ENCODE assay signal across 1 cellular context in genomic region chr16:66894948-66895696, GRCh38.
A peak's percentile ranks its signal among the peaks of the same experiment; 100 is the strongest.
TF ChIP-seq lines count a peak whose summit lies in the region.

No MANE protein-coding gene starts in this region.

TF ChIP-seq in HepG2, 621 proteins besides CTCF, POLR2A, EP300 and RAD21 (continued from another document and continues in another):
- TF ChIP-seq, protein P1, sequence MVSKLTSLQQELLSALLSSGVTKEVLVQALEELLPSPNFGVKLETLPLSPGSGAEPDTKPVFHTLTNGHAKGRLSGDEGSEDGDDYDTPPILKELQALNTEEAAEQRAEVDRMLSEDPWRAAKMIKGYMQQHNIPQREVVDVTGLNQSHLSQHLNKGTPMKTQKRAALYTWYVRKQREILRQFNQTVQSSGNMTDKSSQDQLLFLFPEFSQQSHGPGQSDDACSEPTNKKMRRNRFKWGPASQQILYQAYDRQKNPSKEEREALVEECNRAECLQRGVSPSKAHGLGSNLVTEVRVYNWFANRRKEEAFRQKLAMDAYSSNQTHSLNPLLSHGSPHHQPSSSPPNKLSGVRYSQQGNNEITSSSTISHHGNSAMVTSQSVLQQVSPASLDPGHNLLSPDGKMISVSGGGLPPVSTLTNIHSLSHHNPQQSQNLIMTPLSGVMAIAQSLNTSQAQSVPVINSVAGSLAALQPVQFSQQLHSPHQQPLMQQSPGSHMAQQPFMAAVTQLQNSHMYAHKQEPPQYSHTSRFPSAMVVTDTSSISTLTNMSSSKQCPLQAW (CRISPR knock-in tag; IDR thresholded peaks at IDR 0.05), result peak; percentile 84
- TF ChIP-seq, protein P2, sequence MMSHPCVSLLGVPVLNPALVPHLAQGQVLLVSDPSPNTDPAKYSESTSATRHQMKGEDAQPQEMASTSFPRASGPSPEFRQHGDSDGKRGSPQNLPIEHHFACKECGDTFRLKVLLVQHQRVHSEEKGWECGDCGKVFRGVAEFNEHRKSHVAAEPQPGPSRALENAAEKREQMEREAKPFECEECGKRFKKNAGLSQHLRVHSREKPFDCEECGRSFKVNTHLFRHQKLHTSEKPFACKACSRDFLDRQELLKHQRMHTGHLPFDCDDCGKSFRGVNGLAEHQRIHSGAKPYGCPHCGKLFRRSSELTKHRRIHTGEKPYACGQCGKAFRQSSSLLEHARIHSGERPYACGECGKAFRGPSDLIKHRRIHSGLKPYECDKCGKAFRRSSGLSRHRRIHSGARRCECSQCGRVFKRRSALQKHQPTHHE (CRISPR knock-in tag; IDR thresholded peaks at IDR 0.05; ENCODE audit: borderline replicate concordance), result no peak
- TF ChIP-seq POLR2G (IDR thresholded peaks at IDR 0.05; ENCODE audit: low read depth, low read length), result no peak
- no peak for TF ChIP-seq ZNF136 (CRISPR knock-in tag; IDR thresholded peaks at IDR 0.05; ENCODE audit: low read depth)
- no peak for TF ChIP-seq MYNN (CRISPR knock-in tag; IDR thresholded peaks at IDR 0.05; ENCODE audit: low read depth)
- no peak; the same call in 1 of the 2 replicates for TF ChIP-seq NPAS2 (CRISPR knock-in tag; IDR thresholded peaks at IDR 0.05; ENCODE audit: borderline replicate concordance)
- TF ChIP-seq, protein P3, sequence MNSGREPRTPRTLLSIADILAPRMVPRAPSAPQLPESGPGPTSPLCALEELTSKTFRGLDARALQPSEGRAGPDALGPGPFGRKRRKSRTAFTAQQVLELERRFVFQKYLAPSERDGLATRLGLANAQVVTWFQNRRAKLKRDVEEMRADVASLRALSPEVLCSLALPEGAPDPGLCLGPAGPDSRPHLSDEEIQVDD (CRISPR knock-in tag; IDR thresholded peaks at IDR 0.05; ENCODE audit: borderline replicate concordance), result no peak
- TF ChIP-seq ZNF382 (CRISPR knock-in tag; IDR thresholded peaks at IDR 0.05; ENCODE audit: borderline replicate concordance), result no peak
- TF ChIP-seq ZNF251 (CRISPR knock-in tag; IDR thresholded peaks at IDR 0.05), result no peak
- TF ChIP-seq, protein P4, sequence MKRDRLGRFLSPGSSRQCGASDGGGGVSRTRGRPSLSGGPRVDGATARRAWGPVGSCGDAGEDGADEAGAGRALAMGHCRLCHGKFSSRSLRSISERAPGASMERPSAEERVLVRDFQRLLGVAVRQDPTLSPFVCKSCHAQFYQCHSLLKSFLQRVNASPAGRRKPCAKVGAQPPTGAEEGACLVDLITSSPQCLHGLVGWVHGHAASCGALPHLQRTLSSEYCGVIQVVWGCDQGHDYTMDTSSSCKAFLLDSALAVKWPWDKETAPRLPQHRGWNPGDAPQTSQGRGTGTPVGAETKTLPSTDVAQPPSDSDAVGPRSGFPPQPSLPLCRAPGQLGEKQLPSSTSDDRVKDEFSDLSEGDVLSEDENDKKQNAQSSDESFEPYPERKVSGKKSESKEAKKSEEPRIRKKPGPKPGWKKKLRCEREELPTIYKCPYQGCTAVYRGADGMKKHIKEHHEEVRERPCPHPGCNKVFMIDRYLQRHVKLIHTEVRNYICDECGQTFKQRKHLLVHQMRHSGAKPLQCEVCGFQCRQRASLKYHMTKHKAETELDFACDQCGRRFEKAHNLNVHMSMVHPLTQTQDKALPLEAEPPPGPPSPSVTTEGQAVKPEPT (CRISPR knock-in tag; IDR thresholded peaks at IDR 0.05; ENCODE audit: low read depth), result no peak
- TF ChIP-seq SMARCC2 (IDR thresholded peaks at IDR 0.05), result no peak
- TF ChIP-seq ZNF354B (CRISPR knock-in tag; IDR thresholded peaks at IDR 0.05), result no peak
- TF ChIP-seq JUNB (CRISPR knock-in tag; IDR thresholded peaks at IDR 0.05; ENCODE audit: borderline replicate concordance), result no peak
- TF ChIP-seq ZNF713 (CRISPR knock-in tag; IDR thresholded peaks at IDR 0.05), result no peak
- TF ChIP-seq ZNF660 (CRISPR knock-in tag; IDR thresholded peaks at IDR 0.05; ENCODE audit: borderline replicate concordance, low read depth), result no peak
- TF ChIP-seq HMG20B (CRISPR knock-in tag; conservative IDR thresholded peaks at IDR 0.05), result no peak
- TF ChIP-seq, protein P5, sequence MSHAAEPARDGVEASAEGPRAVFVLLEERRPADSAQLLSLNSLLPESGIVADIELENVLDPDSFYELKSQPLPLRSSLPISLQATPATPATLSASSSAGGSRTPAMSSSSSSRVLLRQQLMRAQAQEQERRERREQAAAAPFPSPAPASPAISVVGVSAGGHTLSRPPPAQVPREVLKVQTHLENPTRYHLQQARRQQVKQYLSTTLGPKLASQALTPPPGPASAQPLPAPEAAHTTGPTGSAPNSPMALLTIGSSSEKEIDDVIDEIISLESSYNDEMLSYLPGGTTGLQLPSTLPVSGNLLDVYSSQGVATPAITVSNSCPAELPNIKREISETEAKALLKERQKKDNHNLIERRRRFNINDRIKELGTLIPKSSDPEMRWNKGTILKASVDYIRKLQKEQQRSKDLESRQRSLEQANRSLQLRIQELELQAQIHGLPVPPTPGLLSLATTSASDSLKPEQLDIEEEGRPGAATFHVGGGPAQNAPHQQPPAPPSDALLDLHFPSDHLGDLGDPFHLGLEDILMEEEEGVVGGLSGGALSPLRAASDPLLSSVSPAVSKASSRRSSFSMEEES (CRISPR knock-in tag; IDR thresholded peaks at IDR 0.05), result peak; percentile 55
- TF ChIP-seq, protein P6, sequence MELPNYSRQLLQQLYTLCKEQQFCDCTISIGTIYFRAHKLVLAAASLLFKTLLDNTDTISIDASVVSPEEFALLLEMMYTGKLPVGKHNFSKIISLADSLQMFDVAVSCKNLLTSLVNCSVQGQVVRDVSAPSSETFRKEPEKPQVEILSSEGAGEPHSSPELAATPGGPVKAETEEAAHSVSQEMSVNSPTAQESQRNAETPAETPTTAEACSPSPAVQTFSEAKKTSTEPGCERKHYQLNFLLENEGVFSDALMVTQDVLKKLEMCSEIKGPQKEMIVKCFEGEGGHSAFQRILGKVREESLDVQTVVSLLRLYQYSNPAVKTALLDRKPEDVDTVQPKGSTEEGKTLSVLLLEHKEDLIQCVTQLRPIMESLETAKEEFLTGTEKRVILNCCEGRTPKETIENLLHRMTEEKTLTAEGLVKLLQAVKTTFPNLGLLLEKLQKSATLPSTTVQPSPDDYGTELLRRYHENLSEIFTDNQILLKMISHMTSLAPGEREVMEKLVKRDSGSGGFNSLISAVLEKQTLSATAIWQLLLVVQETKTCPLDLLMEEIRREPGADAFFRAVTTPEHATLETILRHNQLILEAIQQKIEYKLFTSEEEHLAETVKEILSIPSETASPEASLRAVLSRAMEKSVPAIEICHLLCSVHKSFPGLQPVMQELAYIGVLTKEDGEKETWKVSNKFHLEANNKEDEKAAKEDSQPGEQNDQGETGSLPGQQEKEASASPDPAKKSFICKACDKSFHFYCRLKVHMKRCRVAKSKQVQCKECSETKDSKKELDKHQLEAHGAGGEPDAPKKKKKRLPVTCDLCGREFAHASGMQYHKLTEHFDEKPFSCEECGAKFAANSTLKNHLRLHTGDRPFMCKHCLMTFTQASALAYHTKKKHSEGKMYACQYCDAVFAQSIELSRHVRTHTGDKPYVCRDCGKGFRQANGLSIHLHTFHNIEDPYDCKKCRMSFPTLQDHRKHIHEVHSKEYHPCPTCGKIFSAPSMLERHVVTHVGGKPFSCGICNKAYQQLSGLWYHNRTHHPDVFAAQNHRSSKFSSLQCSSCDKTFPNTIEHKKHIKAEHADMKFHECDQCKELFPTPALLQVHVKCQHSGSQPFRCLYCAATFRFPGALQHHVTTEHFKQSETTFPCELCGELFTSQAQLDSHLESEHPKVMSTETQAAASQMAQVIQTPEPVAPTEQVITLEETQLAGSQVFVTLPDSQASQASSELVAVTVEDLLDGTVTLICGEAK (IDR thresholded peaks at IDR 0.05), result no peak
- TF ChIP-seq, protein P6 (CRISPR knock-in tag; IDR thresholded peaks at IDR 0.05), result no peak
- TF ChIP-seq IKZF1 (IDR thresholded peaks at IDR 0.05), result no peak
- 0 out of 2 replicates have a peak, but pooled peaks have one; percentile 11 for TF ChIP-seq NFE2L2 (IDR thresholded peaks at IDR 0.05; ENCODE audit: low read length)
- TF ChIP-seq, protein P7, sequence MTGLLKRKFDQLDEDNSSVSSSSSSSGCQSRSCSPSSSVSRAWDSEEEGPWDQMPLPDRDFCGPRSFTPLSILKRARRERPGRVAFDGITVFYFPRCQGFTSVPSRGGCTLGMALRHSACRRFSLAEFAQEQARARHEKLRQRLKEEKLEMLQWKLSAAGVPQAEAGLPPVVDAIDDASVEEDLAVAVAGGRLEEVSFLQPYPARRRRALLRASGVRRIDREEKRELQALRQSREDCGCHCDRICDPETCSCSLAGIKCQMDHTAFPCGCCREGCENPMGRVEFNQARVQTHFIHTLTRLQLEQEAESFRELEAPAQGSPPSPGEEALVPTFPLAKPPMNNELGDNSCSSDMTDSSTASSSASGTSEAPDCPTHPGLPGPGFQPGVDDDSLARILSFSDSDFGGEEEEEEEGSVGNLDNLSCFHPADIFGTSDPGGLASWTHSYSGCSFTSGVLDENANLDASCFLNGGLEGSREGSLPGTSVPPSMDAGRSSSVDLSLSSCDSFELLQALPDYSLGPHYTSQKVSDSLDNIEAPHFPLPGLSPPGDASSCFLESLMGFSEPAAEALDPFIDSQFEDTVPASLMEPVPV (CRISPR knock-in tag; IDR thresholded peaks at IDR 0.05), result no peak
- TF ChIP-seq FLYWCH1 (CRISPR knock-in tag; IDR thresholded peaks at IDR 0.05), result no peak
- no peak for TF ChIP-seq ZNF232 (CRISPR knock-in tag; IDR thresholded peaks at IDR 0.05; ENCODE audit: borderline replicate concordance)
- no peak for TF ChIP-seq ZBTB42 (CRISPR knock-in tag; IDR thresholded peaks at IDR 0.05)
- TF ChIP-seq ZNF564 (CRISPR knock-in tag; IDR thresholded peaks at IDR 0.05), result no peak
- no peak for TF ChIP-seq AKNA (CRISPR knock-in tag; IDR thresholded peaks at IDR 0.05; ENCODE audit: borderline replicate concordance)
- TF ChIP-seq ZNF841 (CRISPR knock-in tag; IDR thresholded peaks at IDR 0.05; ENCODE audit: borderline replicate concordance), result no peak
- TF ChIP-seq ZNF746 (CRISPR knock-in tag; IDR thresholded peaks at IDR 0.05), result no peak
- no peak for TF ChIP-seq SNAI1 (CRISPR knock-in tag; IDR thresholded peaks at IDR 0.05; ENCODE audit: borderline replicate concordance)
- TF ChIP-seq MBNL3 (CRISPR knock-in tag; conservative IDR thresholded peaks at IDR 0.05), result no peak
- no peak for TF ChIP-seq ZNF121 (CRISPR knock-in tag; IDR thresholded peaks at IDR 0.05)
- TF ChIP-seq, protein P8, sequence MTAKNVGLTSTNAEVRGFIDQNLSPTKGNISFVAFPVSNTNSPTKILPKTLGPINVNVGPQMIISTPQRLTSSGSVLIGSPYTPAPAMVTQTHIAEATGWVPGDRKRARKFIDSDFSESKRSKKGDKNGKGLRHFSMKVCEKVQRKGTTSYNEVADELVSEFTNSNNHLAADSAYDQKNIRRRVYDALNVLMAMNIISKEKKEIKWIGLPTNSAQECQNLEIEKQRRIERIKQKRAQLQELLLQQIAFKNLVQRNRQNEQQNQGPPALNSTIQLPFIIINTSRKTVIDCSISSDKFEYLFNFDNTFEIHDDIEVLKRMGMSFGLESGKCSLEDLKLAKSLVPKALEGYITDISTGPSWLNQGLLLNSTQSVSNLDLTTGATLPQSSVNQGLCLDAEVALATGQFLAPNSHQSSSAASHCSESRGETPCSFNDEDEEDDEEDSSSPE (CRISPR knock-in tag; IDR thresholded peaks at IDR 0.05), result no peak
- no peak for TF ChIP-seq MAFG (CRISPR knock-in tag; IDR thresholded peaks at IDR 0.05)
- TF ChIP-seq NONO (IDR thresholded peaks at IDR 0.05), result no peak
- no peak for TF ChIP-seq NONO (CRISPR knock-in tag; conservative IDR thresholded peaks at IDR 0.05)
- no peak for TF ChIP-seq RFXANK (CRISPR knock-in tag; IDR thresholded peaks at IDR 0.05)
- no peak for TF ChIP-seq NR3C1 (CRISPR knock-in tag; IDR thresholded peaks at IDR 0.05)
